15 cellular contexts compared by ENCODE assay signal in the genomic region with DNA sequence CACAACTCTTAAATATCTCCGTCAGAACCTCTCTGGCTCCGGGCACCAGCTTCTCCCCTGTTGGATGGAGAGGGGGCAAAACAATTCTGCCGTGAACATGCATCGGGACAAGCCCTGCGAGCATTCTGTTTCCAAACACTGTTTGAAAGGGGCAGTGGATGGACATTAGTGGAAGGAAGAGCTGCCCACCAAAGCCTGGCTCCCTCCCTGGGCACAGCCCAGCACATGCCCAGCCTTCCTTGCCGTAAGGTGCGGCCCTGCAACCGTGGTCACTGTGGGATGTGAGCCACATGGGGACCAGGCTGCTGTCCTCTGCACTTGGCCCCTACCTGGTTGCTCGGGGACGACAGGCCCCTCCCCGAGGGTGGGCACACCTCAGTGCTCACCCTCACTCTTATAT. TPM values are rescaled to one million over a fixed set of nuclear protein-coding genes. Genes with fewer than 3 reads are reported as not detected.
DNase-seq lines count a peak whose midpoint lies in the region; ATAC-seq and TF ChIP-seq lines count a peak whose summit lies in the region.
"Had no signal": no experiment of that assay in that cellular context is flagged by ENCODE, and none has a peak within 500 bp of the region (broad histone marks: within the 10 kb centered on the region; RNA-seq: fewer than 3 reads in every experiment).

No MANE protein-coding gene starts in this region.

- H3K79me2 ChIP-seq in PC-3 (ENCODE audit: low read length): no peaks in the 10 kb centered on the region

- DNase-seq in Right ventricle myocardium superior (peak; percentile 19), heart right ventricle (no peak), lung (ENCODE audit: low spot score) (no peak), posterior vena cava (ENCODE audit: low spot score) (peak; percentile 67), CD1c-positive myeloid dendritic cell (ENCODE audit: extremely low spot score) (no peak), PC-3 (no peak)
- DNase-seq in stimulated activated CD4-positive, alpha-beta T cell treated with anti-CD3 and anti-CD28 coated beads, Interleukin-1b, Interleukin-23, amount 100 ng/mL, for 48 hours: no peak
- DNase-seq: 8988T; AML-193; CD4-positive, CD25-positive, alpha-beta regulatory T cell; DMS53; GF-D8 had no signal

- CTCF ChIA-PET in PC-3 (lab: Charles Lee): no interaction called here

- H3K36me3 ChIP-seq in heart right ventricle (peaks cover 0 to 100% (median 53%) of the 10 kb centered on the region in 9 donors), lung (ENCODE audit: control insufficient read depth in 2 of 2, insufficient read depth in 2 of 2, low read length in 2 of 2) (peaks cover 0 to 42% of the 10 kb centered on the region in 2 donors), PC-3 (ENCODE audit: low read depth, low read length) (peaks cover 17% of the 10 kb centered on the region; the same call in 1 of the 2 replicates)

- H3K9me3 ChIP-seq in heart right ventricle (no peaks in the 10 kb centered on the region), lung (ENCODE audit: control insufficient read depth in 2 of 2, insufficient read depth in 1 of 2, low read length in 1 of 2) (no peaks in the 10 kb centered on the region), PC-3 (ENCODE audit: low read length) (no peaks in the 10 kb centered on the region)
- H3K9me3 ChIP-seq: BLaER1 had no signal

- 95 to 96% methylated on average over 11 of the region's 11 CpGs for WGBS in heart right ventricle, 2 donors
- WGBS in lung, 2 donors: 96 to 97% methylated on average over 11 of the region's 11 CpGs

- H3K4me1 ChIP-seq in heart right ventricle: no peaks in the 10 kb centered on the region
- no peaks in the 10 kb centered on the region for H3K4me1 ChIP-seq in lung (ENCODE audit: control insufficient read depth in 2 of 2, insufficient read depth in 2 of 2, low read length in 2 of 2)
- H3K4me1 ChIP-seq in PC-3 (ENCODE audit: insufficient read depth, low read length): no peaks in the 10 kb centered on the region
- H3K4me1 ChIP-seq: BLaER1 had no signal

- ATAC-seq in Right ventricle myocardium superior (ENCODE audit: poor library complexity): no peak
- no peak for ATAC-seq in heart right ventricle
- peak; percentile 30 for ATAC-seq in lung (ENCODE audit: insufficient read depth, low FRiP score)
- no peak for ATAC-seq in PC-3
- ATAC-seq: HCT116 had no signal

- H3K27me3 ChIP-seq in heart right ventricle (no peaks in the 10 kb centered on the region), lung (ENCODE audit: control insufficient read depth, insufficient read depth) (no peaks in the 10 kb centered on the region), PC-3 (ENCODE audit: low read length) (no peaks in the 10 kb centered on the region)
- H3K27me3 ChIP-seq: BLaER1 had no signal

- no TSS peak for BruUV-seq in PC-3 (replicated peaks; lab: Mats Ljungman, UMichigan)

- POLR2A ChIA-PET in PC-3 (lab: Charles Lee; ENCODE audit: unreplicated experiment): no interaction called here

- no peaks in the 10 kb centered on the region for H3F3A ChIP-seq in PC-3 (ENCODE audit: low read length, unreplicated experiment)

- no peak overlapping the region for H2AFZ ChIP-seq in PC-3 (ENCODE audit: low read length)

- intact Hi-C loops in Right ventricle myocardium superior (cut with DNase I): no loop called here
- intact Hi-C loops in heart right ventricle (cut with DNase I): no loop called here
- intact Hi-C loops in posterior vena cava (cut with DNase I): no loop called here
- intact Hi-C loops in PC-3 (cut with micrococcal nuclease): no loop called here

- H4K20me1 ChIP-seq in PC-3 (ENCODE audit: low read length): no peaks in the 10 kb centered on the region

- H3K9me2 ChIP-seq in PC-3 (replicated peaks; ENCODE audit: low read length): no peaks in the 10 kb centered on the region

- H3K4me3 ChIP-seq in heart right ventricle (no peak overlapping the region), lung (no peak overlapping the region), PC-3 (ENCODE audit: low read length) (no peak overlapping the region)
- H3K4me3 ChIP-seq: BLaER1 had no signal

- TF ChIP-seq CTCF in heart right ventricle (IDR thresholded peaks at IDR 0.05): no peak
- TF ChIP-seq CTCF in lung (IDR thresholded peaks at IDR 0.05; ENCODE audit: control extremely low read depth, extremely low read depth): no peak
- TF ChIP-seq CTCF in PC-3 (conservative IDR thresholded peaks at IDR 0.05; ENCODE audit: low read depth, low read length): no peak

- H3K27ac ChIP-seq in heart right ventricle (no peak overlapping the region), lung (ENCODE audit: low read depth in 1 of 2, low read length in 1 of 2) (no peak overlapping the region), temporal lobe (ENCODE audit: low read depth, low read length) (peak overlapping the region; percentile 61), PC-3 (ENCODE audit: low read length) (no peak overlapping the region)
- H3K27ac ChIP-seq: BLaER1 had no signal

- no peak overlapping the region for H3K4me2 ChIP-seq in PC-3 (ENCODE audit: low read length)
- H3K4me2 ChIP-seq: BLaER1 had no signal

- no peak overlapping the region for H3K9ac ChIP-seq in PC-3 (ENCODE audit: low read length)
- H3K9ac ChIP-seq: BLaER1 had no signal

RNA-seq across cellular contexts. Expression of a gene that starts 54.0 kb away (rescaled TPM):
- total RNA-seq in Right ventricle myocardium superior (17.4 TPM), heart right ventricle (10 to 100 TPM; 14.7 to 72.5 (median 27.7) TPM), lung (10 to 100 TPM; 37.1 to 43.1 TPM), posterior vena cava (10 to 100 TPM; 23.5 to 24.0 TPM), temporal lobe (42.0 TPM), PC-3 (2014; rRNA removed) (33.9 and 34.1 TPM in 2 replicates)
- polyA plus RNA-seq in heart right ventricle (10 to 100 TPM in 1 of 2 donors, 1 to 10 TPM in 1; 7.8 to 18.1 TPM), lung (10 to 100 TPM; 16.9 to 38.5 TPM)

Comparison
In these comparisons a context has a peak if more than half of its experiments do, and no peak if none do; other contexts are left out.
1. DNase-seq: peak in Right ventricle myocardium superior (single experiment) and posterior vena cava (single experiment); none in heart right ventricle (0 of 2), lung (single experiment), stimulated activated CD4-positive, alpha-beta T cell treated with anti-CD3 and anti-CD28 coated beads, Interleukin-1b, Interleukin-23, amount 100 ng/mL, for 48 hours (single experiment), CD1c-positive myeloid dendritic cell (single experiment) and PC-3 (single experiment).